8 cellular contexts compared by ENCODE assay signal in genomic region chr14:21711360-21711961, GRCh38. TPM values are rescaled to one million over a fixed set of nuclear protein-coding genes. Genes with fewer than 3 reads are reported as not detected.
DNase-seq lines count a peak whose midpoint lies in the region; ATAC-seq and TF ChIP-seq lines count a peak whose summit lies in the region.

No MANE protein-coding gene starts in this region.

- 100% methylated on average over 1 of the region's 3 CpGs; no CpG with 5 or more reads in 1 of the 2 donors for WGBS in neuronal stem cell (ENCODE audit: extremely low coverage in 2 of 2, insufficient read length in 2 of 2, insufficient replicate concordance in 1 of 2), 2 donors

- H2BK15ac ChIP-seq in neuronal stem cell (ENCODE audit: low read length), result no peak overlapping the region

- peak; percentile 73 for TF ChIP-seq CTCF in epithelial cell of esophagus (IDR thresholded peaks at IDR 0.05; ENCODE audit: insufficient read depth, low read depth, low read length, missing control alignments)

- H2AFZ ChIP-seq in neuronal stem cell (ENCODE audit: low read length), result no peak overlapping the region

- H3K4me2 ChIP-seq in neuronal stem cell (ENCODE audit: insufficient read depth, low read length, poor library complexity, severe bottlenecking), result no peak overlapping the region

- H3K9ac ChIP-seq in neuronal stem cell (ENCODE audit: low read depth, low read length, poor library complexity), result no peak overlapping the region

- H3K9me3 ChIP-seq in neuronal stem cell (replicated peaks in 1 of 2; ENCODE audit: control insufficient read depth in 2 of 2, insufficient read depth in 1 of 2, low read depth in 1 of 2, low read length in 2 of 2), result no peaks in the 10 kb centered on the region

- H3K36me3 ChIP-seq in neuronal stem cell (replicated peaks in 1 of 2; ENCODE audit: control insufficient read depth in 2 of 2, insufficient read depth in 2 of 2, low read length in 2 of 2), result no peaks in the 10 kb centered on the region

- H2BK12ac ChIP-seq in neuronal stem cell (ENCODE audit: low read length), result no peak overlapping the region

- H4K8ac ChIP-seq in neuronal stem cell (ENCODE audit: low read depth, low read length), result no peak overlapping the region

- H2BK5ac ChIP-seq in neuronal stem cell (ENCODE audit: low read length), result no peak overlapping the region

- H2BK120ac ChIP-seq in neuronal stem cell (ENCODE audit: low read depth, low read length), result no peak overlapping the region

- H3K4ac ChIP-seq in neuronal stem cell (ENCODE audit: low read length), result no peak overlapping the region

- H3K18ac ChIP-seq in neuronal stem cell (ENCODE audit: low read length), result no peak overlapping the region

- no peaks in the 10 kb centered on the region for H3K79me1 ChIP-seq in neuronal stem cell (ENCODE audit: low read depth, low read length)

- no peak overlapping the region for H3K14ac ChIP-seq in neuronal stem cell (ENCODE audit: low read length)

- H3K27me3 ChIP-seq in neuronal stem cell (ENCODE audit: control insufficient read depth in 3 of 3, insufficient read depth in 3 of 3, low read depth in 1 of 3, low read length in 3 of 3), result no peaks in the 10 kb centered on the region

- peak; percentile 47 for DNase-seq in AG08396 (ENCODE audit: low spot score)
- peak; percentile 25 for DNase-seq in Daoy (ENCODE audit: low read depth)
- peak; percentile 13 for DNase-seq in HuH-7.5 (ENCODE audit: low spot score)
- DNase-seq in SKM-1 treated with dmso at 0.1 percent for 144 hours (lab: John Stamatoyannopoulos, UW; ENCODE audit: unreplicated experiment), result peak; percentile 21
- DNase-seq in epithelial cell of esophagus (ENCODE audit: low read depth), result peak; percentile 60
- DNase-seq in neuronal stem cell (ENCODE audit: low spot score), result peak; percentile 30
- DNase-seq in midbrain (lab: John Stamatoyannopoulos, UW), result no peak

- H3K27ac ChIP-seq in neuronal stem cell (replicated peaks; ENCODE audit: low read length), result no peak overlapping the region

- H3K4me3 ChIP-seq in epithelial cell of esophagus (ENCODE audit: low read length), result no peak overlapping the region
- H3K4me3 ChIP-seq in neuronal stem cell (ENCODE audit: low read length in 2 of 2), result no peak overlapping the region

- H3K4me1 ChIP-seq in neuronal stem cell (ENCODE audit: control insufficient read depth in 2 of 2, insufficient read depth in 1 of 2, low read depth in 1 of 2, low read length in 2 of 2), result no peaks in the 10 kb centered on the region

- H4K91ac ChIP-seq in neuronal stem cell (ENCODE audit: low read depth, low read length, poor library complexity), result no peak overlapping the region

- no peak overlapping the region for H3K23ac ChIP-seq in neuronal stem cell (ENCODE audit: low read depth, low read length, poor library complexity)

- ATAC-seq in GM21515 (IDR thresholded peaks at IDR 0.05; ENCODE audit: unreplicated experiment), result no peak

- H2AK5ac ChIP-seq in neuronal stem cell (ENCODE audit: low read depth, low read length), result no peak overlapping the region

RNA-seq across cellular contexts. Expression of gene OR4E1, which starts 37.8 kb away (rescaled TPM):
- not detected in 2 replicates for total RNA-seq in Daoy (2014; rRNA removed; shearing (Covaris generic))
- not detected for polyA plus RNA-seq in neuronal stem cell (2013, experiment 1 of 2)
- polyA plus RNA-seq in neuronal stem cell (2013, experiment 2 of 2), result not detected

RNA-seq across cellular contexts. Expression of gene OR4E2, which starts 57.8 kb away (rescaled TPM):
- total RNA-seq in Daoy (2014; rRNA removed; shearing (Covaris generic)), result not detected in 2 replicates
- polyA plus RNA-seq in neuronal stem cell (2013, experiment 1 of 2), result not detected
- not detected for polyA plus RNA-seq in neuronal stem cell (2013, experiment 2 of 2)
